Comparison of ENCODE assay signal across 14 cellular contexts in the genomic region with DNA sequence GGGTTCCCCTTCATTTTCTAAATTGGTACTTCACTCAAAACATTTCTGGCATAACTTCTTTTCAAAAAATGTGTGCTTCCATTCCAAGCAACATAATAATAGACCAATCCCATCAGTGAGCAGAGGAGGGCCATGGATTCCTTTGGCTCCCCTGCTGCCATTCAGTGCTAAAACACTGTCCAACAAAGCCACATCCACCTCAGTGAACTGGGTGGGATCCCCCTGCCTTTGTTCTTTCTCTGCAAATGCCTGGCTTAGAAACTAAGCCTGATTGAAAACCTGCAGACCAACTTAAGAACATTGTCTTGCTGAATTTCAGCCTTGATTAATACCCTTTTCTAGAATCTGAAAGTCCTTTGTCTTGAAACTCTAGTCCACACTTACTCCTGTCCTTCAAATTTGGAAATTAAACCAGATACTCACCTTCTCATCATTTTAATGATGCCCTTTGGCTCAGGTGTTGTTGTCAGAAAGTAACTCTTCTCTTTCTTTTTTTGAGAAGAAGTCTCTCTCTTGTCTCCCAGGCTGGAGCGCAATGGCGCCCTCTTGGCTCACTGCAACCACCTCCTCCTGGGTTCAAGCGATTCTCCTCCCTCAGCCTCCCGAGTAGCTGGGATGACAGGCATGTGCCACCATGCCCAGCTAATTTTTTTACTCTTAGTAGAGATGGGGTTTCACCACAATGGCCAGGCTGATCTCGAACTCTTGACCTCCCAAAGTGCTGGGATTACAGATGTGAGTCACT.
"Had no signal": no experiment of that assay in that cellular context is flagged by ENCODE, and none has a peak within 500 bp of the region (broad histone marks: within the 10 kb centered on the region; RNA-seq: fewer than 3 reads in every experiment).

No MANE protein-coding gene starts in this region.

- DNase-seq: activated CD4-positive, alpha-beta T cell treated with anti-CD3 and anti-CD28 coated beads for 36 hours; activated CD8-positive, alpha-beta memory T cell treated with anti-CD3 and anti-CD28 coated beads for 24 hours; activated naive CD4-positive, alpha-beta T cell treated with anti-CD3 and anti-CD28 coated beads, Interleukin-2, amount 50 U/mL, for 16 hours; amniotic stem cell; naive B cell; sigmoid colon; stimulated activated CD4-positive, alpha-beta T cell treated with anti-CD3 and anti-CD28 coated beads, Interleukin-2, amount 100 ng/mL, for 24 hours; stimulated activated naive CD4-positive, alpha-beta T cell; substantia nigra; transverse colon had no signal

- H3K27ac ChIP-seq: sigmoid colon, transverse colon had no signal

- ATAC-seq: activated CD4-positive, alpha-beta T cell treated with anti-CD3 and anti-CD28 coated beads for 36 hours; esophagus mucosa; left colon had no signal

- H3K9me3 Mint-ChIP-seq: T-helper 2 cell treated with Interferon-gamma antibody and Interleukin-4, amounts not matched to agents 5 μg/mL and 100 μg/mL, for 36 hours had no signal

- H3K4me1 ChIP-seq: sigmoid colon, transverse colon had no signal

- H3K4me3 ChIP-seq: lung, sigmoid colon, transverse colon had no signal

- H3K4me3 Mint-ChIP-seq: activated CD4-positive, alpha-beta T cell treated with anti-CD3 and anti-CD28 coated beads for 36 hours; naive B cell; T-helper 2 cell treated with Interferon-gamma antibody and Interleukin-4, amounts not matched to agents 5 μg/mL and 100 μg/mL, for 36 hours had no signal

- H3K27me3 ChIP-seq: sigmoid colon, transverse colon had no signal

- H3K9me3 ChIP-seq: sigmoid colon, transverse colon had no signal

- H3K27ac Mint-ChIP-seq: activated CD4-positive, alpha-beta T cell treated with anti-CD3 and anti-CD28 coated beads for 36 hours; T-helper 2 cell treated with Interferon-gamma antibody and Interleukin-4, amounts not matched to agents 5 μg/mL and 100 μg/mL, for 36 hours had no signal

- H3K36me3 Mint-ChIP-seq: naive B cell had no signal

- H3K36me3 ChIP-seq: sigmoid colon, transverse colon had no signal

- H3K27me3 Mint-ChIP-seq: activated CD4-positive, alpha-beta T cell treated with anti-CD3 and anti-CD28 coated beads for 36 hours had no signal
